14 cellular contexts compared by ENCODE assay signal in genomic region chr7:41567350-41568114, GRCh38.
A peak's percentile ranks its signal among the peaks of the same experiment; 100 is the strongest.
DNase-seq lines count a peak whose midpoint lies in the region; ATAC-seq and TF ChIP-seq lines count a peak whose summit lies in the region.
"Had no signal": no experiment of that assay in that cellular context is flagged by ENCODE, and none has a peak within 500 bp of the region (broad histone marks: within the 10 kb centered on the region; RNA-seq: fewer than 3 reads in every experiment).

No MANE protein-coding gene starts in this region.

- TF ChIP-seq CTCF in HFFc6 (IDR thresholded peaks at IDR 0.05) (no peak), choroid plexus epithelial cell (conservative IDR thresholded peaks at IDR 0.05; ENCODE audit: low read depth, low read length) (no peak), esophagus squamous epithelium (IDR thresholded peaks at IDR 0.05) (no peak)

- H3K36me3 ChIP-seq in esophagus squamous epithelium: no peaks in the 10 kb centered on the region
- H3K36me3 ChIP-seq: sigmoid colon had no signal

- peaks cover 3% of the 10 kb centered on the region; the same call in 1 of the 2 replicates for H3K27me3 Mint-ChIP-seq in HFFc6 (ENCODE audit: insufficient read depth)

- no peak overlapping the region for H3K27ac ChIP-seq in esophagus squamous epithelium
- H3K27ac ChIP-seq: sigmoid colon had no signal

- peak; percentile 23 for DNase-seq in HFFc6
- peak; percentile 64 for DNase-seq in OCI-M1 (lab: John Stamatoyannopoulos, UW)
- DNase-seq in choroid plexus epithelial cell (ENCODE audit: low read depth): peak; percentile 26
- DNase-seq in pons (ENCODE audit: low spot score): peak; percentile 11
- DNase-seq in SHP77 treated with DMSO at 0.1 percent for 48 hours (lab: John Stamatoyannopoulos, UW): no peak
- no peak for DNase-seq in hippocampal formation (lab: John Stamatoyannopoulos, UW)
- DNase-seq in esophagus squamous epithelium (lab: John Stamatoyannopoulos, UW): no peak
- DNase-seq: CD4-positive, CD25-positive, alpha-beta regulatory T cell; effector memory CD4-positive, alpha-beta T cell; KG1; NCI-H2081 treated with DMSO at 0.1 percent for 48 hours; sigmoid colon had no signal

- H3K36me3 Mint-ChIP-seq in HFFc6 (ENCODE audit: low read depth): no peaks in the 10 kb centered on the region
- H3K36me3 Mint-ChIP-seq: CD4-positive, CD25-positive, alpha-beta regulatory T cell had no signal

- peaks cover 36% of the 10 kb centered on the region for H3K4me1 Mint-ChIP-seq in HFFc6 (ENCODE audit: low read depth)
- H3K4me1 Mint-ChIP-seq: CD4-positive, CD25-positive, alpha-beta regulatory T cell had no signal

- H3K9me3 Mint-ChIP-seq in HFFc6: no peaks in the 10 kb centered on the region

- peak overlapping the region; percentile 54 for H3K27ac Mint-ChIP-seq in HFFc6
- H3K27ac Mint-ChIP-seq: CD4-positive, CD25-positive, alpha-beta regulatory T cell had no signal

- H3K4me3 ChIP-seq in choroid plexus epithelial cell (ENCODE audit: low read depth, low read length): no peak overlapping the region
- no peak overlapping the region for H3K4me3 ChIP-seq in esophagus squamous epithelium
- H3K4me3 ChIP-seq: sigmoid colon had no signal

- no peak for TF ChIP-seq POLR2A in esophagus squamous epithelium (IDR thresholded peaks at IDR 0.05)

- peaks cover 0 to 8% (median 0%) of the 10 kb centered on the region in 4 donors for H3K27me3 ChIP-seq in esophagus squamous epithelium
- H3K27me3 ChIP-seq: sigmoid colon had no signal

- intact Hi-C loops in esophagus squamous epithelium (cut with DNase I): no loop called here

- 67 to 90% methylated on average over 1 to 2 of the region's 2 CpGs for WGBS in esophagus squamous epithelium, 2 donors

- H3K4me3 Mint-ChIP-seq in HFFc6: peak overlapping the region; percentile 26; the same call in 1 of the 2 replicates

- ATAC-seq in GM18519 (IDR thresholded peaks at IDR 0.05; ENCODE audit: low FRiP score, unreplicated experiment): no peak
- ATAC-seq: left lobe of liver had no signal

- no peaks in the 10 kb centered on the region for H3K4me1 ChIP-seq in esophagus squamous epithelium
- H3K4me1 ChIP-seq: sigmoid colon had no signal

- H3K9me3 ChIP-seq in esophagus squamous epithelium: no peaks in the 10 kb centered on the region
- H3K9me3 ChIP-seq: sigmoid colon had no signal

Comparison
In these comparisons a context has a peak if more than half of its experiments do, and no peak if none do; other contexts are left out.
1. DNase-seq: peak in HFFc6 (single experiment), OCI-M1 (single experiment), choroid plexus epithelial cell (single experiment) and pons (single experiment); none in SHP77 treated with DMSO at 0.1 percent for 48 hours (single experiment), hippocampal formation (0 of 2) and esophagus squamous epithelium (single experiment).